ENCODE assay signal across 2 cellular contexts in the genomic region with DNA sequence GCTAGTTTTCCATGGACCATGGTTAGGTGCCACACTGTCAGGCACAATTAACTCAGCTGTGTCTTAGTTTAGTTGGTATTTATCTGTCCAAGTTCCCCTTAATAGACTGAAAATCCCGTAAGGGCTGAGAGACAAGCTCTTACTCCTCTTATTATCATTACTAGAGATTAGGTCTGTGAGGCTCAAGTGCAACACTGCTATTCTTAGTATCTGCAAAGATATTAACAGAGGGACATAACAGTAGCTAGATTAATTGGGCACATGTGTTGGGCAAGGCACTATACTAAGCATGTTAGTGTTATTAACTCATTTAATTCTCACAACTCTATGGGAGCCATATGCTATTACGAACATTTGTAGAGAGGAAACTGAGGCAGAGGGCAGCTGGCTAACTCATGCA.
A peak's percentile ranks its signal among the peaks of the same experiment; 100 is the strongest.
TF ChIP-seq lines count a peak whose summit lies in the region.

No MANE protein-coding gene starts in this region.

TF ChIP-seq in A549, 52 proteins besides CTCF, POLR2A, EP300 and RAD21 (continued from another document):
- TF ChIP-seq MAZ (IDR thresholded peaks at IDR 0.05; ENCODE audit: borderline replicate concordance, low read depth, low read length) (no peak), HEYL (CRISPR knock-in tag; IDR thresholded peaks at IDR 0.05) (no peak), RFX5 (IDR thresholded peaks at IDR 0.05) (no peak), HOXB13 (CRISPR knock-in tag; IDR thresholded peaks at IDR 0.05; ENCODE audit: low read depth) (no peak), ZSCAN20 (CRISPR knock-in tag; IDR thresholded peaks at IDR 0.05) (no peak), NFE2L2 (conservative IDR thresholded peaks at IDR 0.05; ENCODE audit: low read length) (no peak), SREBF2 (IDR thresholded peaks at IDR 0.05) (no peak)
- TF ChIP-seq, protein P1, sequence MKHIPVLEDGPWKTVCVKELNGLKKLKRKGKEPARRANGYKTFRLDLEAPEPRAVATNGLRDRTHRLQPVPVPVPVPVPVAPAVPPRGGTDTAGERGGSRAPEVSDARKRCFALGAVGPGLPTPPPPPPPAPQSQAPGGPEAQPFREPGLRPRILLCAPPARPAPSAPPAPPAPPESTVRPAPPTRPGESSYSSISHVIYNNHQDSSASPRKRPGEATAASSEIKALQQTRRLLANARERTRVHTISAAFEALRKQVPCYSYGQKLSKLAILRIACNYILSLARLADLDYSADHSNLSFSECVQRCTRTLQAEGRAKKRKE (CRISPR knock-in tag; IDR thresholded peaks at IDR 0.05; ENCODE audit: low read depth): no peak

TF ChIP-seq in K562, 482 proteins besides CTCF, POLR2A, EP300 and RAD21 (continued from another document):
- TF ChIP-seq ZNF589 (CRISPR knock-in tag; IDR thresholded peaks at IDR 0.05; ENCODE audit: low read depth): peak; percentile 71; the same call in 1 of the 2 replicates
- 0 out of 2 replicates have a peak, but pooled peaks have one; percentile 28 for TF ChIP-seq ZNF584 (CRISPR knock-in tag; IDR thresholded peaks at IDR 0.05; ENCODE audit: low read depth)
- TF ChIP-seq, protein P2, sequence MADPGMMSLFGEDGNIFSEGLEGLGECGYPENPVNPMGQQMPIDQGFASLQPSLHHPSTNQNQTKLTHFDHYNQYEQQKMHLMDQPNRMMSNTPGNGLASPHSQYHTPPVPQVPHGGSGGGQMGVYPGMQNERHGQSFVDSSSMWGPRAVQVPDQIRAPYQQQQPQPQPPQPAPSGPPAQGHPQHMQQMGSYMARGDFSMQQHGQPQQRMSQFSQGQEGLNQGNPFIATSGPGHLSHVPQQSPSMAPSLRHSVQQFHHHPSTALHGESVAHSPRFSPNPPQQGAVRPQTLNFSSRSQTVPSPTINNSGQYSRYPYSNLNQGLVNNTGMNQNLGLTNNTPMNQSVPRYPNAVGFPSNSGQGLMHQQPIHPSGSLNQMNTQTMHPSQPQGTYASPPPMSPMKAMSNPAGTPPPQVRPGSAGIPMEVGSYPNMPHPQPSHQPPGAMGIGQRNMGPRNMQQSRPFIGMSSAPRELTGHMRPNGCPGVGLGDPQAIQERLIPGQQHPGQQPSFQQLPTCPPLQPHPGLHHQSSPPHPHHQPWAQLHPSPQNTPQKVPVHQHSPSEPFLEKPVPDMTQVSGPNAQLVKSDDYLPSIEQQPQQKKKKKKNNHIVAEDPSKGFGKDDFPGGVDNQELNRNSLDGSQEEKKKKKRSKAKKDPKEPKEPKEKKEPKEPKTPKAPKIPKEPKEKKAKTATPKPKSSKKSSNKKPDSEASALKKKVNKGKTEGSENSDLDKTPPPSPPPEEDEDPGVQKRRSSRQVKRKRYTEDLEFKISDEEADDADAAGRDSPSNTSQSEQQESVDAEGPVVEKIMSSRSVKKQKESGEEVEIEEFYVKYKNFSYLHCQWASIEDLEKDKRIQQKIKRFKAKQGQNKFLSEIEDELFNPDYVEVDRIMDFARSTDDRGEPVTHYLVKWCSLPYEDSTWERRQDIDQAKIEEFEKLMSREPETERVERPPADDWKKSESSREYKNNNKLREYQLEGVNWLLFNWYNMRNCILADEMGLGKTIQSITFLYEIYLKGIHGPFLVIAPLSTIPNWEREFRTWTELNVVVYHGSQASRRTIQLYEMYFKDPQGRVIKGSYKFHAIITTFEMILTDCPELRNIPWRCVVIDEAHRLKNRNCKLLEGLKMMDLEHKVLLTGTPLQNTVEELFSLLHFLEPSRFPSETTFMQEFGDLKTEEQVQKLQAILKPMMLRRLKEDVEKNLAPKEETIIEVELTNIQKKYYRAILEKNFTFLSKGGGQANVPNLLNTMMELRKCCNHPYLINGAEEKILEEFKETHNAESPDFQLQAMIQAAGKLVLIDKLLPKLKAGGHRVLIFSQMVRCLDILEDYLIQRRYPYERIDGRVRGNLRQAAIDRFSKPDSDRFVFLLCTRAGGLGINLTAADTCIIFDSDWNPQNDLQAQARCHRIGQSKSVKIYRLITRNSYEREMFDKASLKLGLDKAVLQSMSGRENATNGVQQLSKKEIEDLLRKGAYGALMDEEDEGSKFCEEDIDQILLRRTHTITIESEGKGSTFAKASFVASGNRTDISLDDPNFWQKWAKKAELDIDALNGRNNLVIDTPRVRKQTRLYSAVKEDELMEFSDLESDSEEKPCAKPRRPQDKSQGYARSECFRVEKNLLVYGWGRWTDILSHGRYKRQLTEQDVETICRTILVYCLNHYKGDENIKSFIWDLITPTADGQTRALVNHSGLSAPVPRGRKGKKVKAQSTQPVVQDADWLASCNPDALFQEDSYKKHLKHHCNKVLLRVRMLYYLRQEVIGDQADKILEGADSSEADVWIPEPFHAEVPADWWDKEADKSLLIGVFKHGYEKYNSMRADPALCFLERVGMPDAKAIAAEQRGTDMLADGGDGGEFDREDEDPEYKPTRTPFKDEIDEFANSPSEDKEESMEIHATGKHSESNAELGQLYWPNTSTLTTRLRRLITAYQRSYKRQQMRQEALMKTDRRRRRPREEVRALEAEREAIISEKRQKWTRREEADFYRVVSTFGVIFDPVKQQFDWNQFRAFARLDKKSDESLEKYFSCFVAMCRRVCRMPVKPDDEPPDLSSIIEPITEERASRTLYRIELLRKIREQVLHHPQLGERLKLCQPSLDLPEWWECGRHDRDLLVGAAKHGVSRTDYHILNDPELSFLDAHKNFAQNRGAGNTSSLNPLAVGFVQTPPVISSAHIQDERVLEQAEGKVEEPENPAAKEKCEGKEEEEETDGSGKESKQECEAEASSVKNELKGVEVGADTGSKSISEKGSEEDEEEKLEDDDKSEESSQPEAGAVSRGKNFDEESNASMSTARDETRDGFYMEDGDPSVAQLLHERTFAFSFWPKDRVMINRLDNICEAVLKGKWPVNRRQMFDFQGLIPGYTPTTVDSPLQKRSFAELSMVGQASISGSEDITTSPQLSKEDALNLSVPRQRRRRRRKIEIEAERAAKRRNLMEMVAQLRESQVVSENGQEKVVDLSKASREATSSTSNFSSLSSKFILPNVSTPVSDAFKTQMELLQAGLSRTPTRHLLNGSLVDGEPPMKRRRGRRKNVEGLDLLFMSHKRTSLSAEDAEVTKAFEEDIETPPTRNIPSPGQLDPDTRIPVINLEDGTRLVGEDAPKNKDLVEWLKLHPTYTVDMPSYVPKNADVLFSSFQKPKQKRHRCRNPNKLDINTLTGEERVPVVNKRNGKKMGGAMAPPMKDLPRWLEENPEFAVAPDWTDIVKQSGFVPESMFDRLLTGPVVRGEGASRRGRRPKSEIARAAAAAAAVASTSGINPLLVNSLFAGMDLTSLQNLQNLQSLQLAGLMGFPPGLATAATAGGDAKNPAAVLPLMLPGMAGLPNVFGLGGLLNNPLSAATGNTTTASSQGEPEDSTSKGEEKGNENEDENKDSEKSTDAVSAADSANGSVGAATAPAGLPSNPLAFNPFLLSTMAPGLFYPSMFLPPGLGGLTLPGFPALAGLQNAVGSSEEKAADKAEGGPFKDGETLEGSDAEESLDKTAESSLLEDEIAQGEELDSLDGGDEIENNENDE (IDR thresholded peaks at IDR 0.05; ENCODE audit: low read depth, low read length): no peak
TF ChIP-seq in K562: peak in this region for 6.
